14 cellular contexts compared by ENCODE assay signal in genomic region chr2:23594079-23594494, GRCh38.
A peak's percentile ranks its signal among the peaks of the same experiment; 100 is the strongest.
DNase-seq lines count a peak whose midpoint lies in the region; ATAC-seq and TF ChIP-seq lines count a peak whose summit lies in the region.
"Had no signal": no experiment of that assay in that cellular context is flagged by ENCODE, and none has a peak within 500 bp of the region (broad histone marks: within the 10 kb centered on the region; RNA-seq: fewer than 3 reads in every experiment).

No MANE protein-coding gene starts in this region.

- ATAC-seq in GM21515 (IDR thresholded peaks at IDR 0.05; ENCODE audit: unreplicated experiment) = no peak
- ATAC-seq: WTC11 had no signal

- POLR2A ChIA-PET in Caco-2 (lab: Charles Lee) = no interaction called here

- H3K4me1 ChIP-seq in left ventricle myocardium inferior (peaks cover 66% of the 10 kb centered on the region), stomach smooth muscle (ENCODE audit: control insufficient read depth, insufficient read depth, low read length) (peaks cover 78% of the 10 kb centered on the region), Caco-2 (no peaks in the 10 kb centered on the region)

- H3K27ac ChIP-seq in left ventricle myocardium inferior (replicated peaks) = peak overlapping the region; percentile 71
- H3K27ac ChIP-seq in stomach smooth muscle (ENCODE audit: low read length) = peak overlapping the region; percentile 88
- H3K27ac ChIP-seq: 22Rv1 had no signal

- peak; percentile 75 for DNase-seq in DMS53 (lab: John Stamatoyannopoulos, UW)
- no peak for DNase-seq in DMS53 treated with DMSO at 0.1 percent for 48 hours (lab: John Stamatoyannopoulos, UW; ENCODE audit: unreplicated experiment)
- DNase-seq in NCI-H510A (lab: John Stamatoyannopoulos, UW) = peak; percentile 58
- no peak for DNase-seq in left ventricle myocardium inferior
- DNase-seq in activated T-cell treated with anti-CD3 and anti-CD28 coated beads, Interleukin-2, amount 50 U/mL, for 1 hour = no peak
- DNase-seq in Caco-2 = no peak
- DNase-seq: activated T-cell treated with anti-CD3 and anti-CD28 coated beads for 4 hours; DMS79; MV-4-11; stimulated activated CD4-positive, alpha-beta T cell treated with anti-CD3 and anti-CD28 coated beads, Interleukin-15, amount 100 ng/mL, for 24 hours had no signal

- H3K27me3 ChIP-seq in left ventricle myocardium inferior (ENCODE audit: low read depth) (no peaks in the 10 kb centered on the region), stomach smooth muscle (ENCODE audit: control insufficient read depth in 1 of 2, insufficient read depth in 2 of 2, low read length in 2 of 2) (no peaks in the 10 kb centered on the region), Caco-2 (replicated peaks; ENCODE audit: control insufficient read depth, insufficient read depth, low read length) (no peaks in the 10 kb centered on the region; the same call in 1 of the 2 replicates)

- peaks cover 6% of the 10 kb centered on the region for H3K36me3 Mint-ChIP-seq in Caco-2 (ENCODE audit: insufficient read depth, unreplicated experiment)
- H3K36me3 Mint-ChIP-seq: WTC11 had no signal

- no peaks in the 10 kb centered on the region for H3K9me3 ChIP-seq in left ventricle myocardium inferior (replicated peaks)
- H3K9me3 ChIP-seq in stomach smooth muscle (ENCODE audit: control insufficient read depth in 2 of 2, low read length in 2 of 2) = no peaks in the 10 kb centered on the region
- no peaks in the 10 kb centered on the region for H3K9me3 ChIP-seq in Caco-2

- CTCF ChIA-PET in Caco-2 (lab: Charles Lee) = no interaction called here

- no peaks in the 10 kb centered on the region for H3K4me1 Mint-ChIP-seq in Caco-2 (ENCODE audit: low read depth, unreplicated experiment)

- H3K9ac ChIP-seq in stomach smooth muscle (ENCODE audit: low read length in 2 of 2) = peak overlapping the region; percentile 16 to 66

- H3K36me3 ChIP-seq in left ventricle myocardium inferior (no peaks in the 10 kb centered on the region), stomach smooth muscle (ENCODE audit: control insufficient read depth in 2 of 2, insufficient read depth in 2 of 2, low read length in 2 of 2) (no peaks in the 10 kb centered on the region), Caco-2 (ENCODE audit: control insufficient read depth, insufficient read depth, low read length) (no peaks in the 10 kb centered on the region)

- TF ChIP-seq CTCF in left ventricle myocardium inferior (IDR thresholded peaks at IDR 0.05; ENCODE audit: borderline replicate concordance) (no peak), Caco-2 (IDR thresholded peaks at IDR 0.05; ENCODE audit: insufficient read depth in 1 of 2, low read depth in 1 of 2, low read length in 1 of 2, severe bottlenecking in 1 of 2, unreplicated experiment in 1 of 2) (no peak)

- H3K4me3 ChIP-seq in left ventricle myocardium inferior (no peak overlapping the region), stomach smooth muscle (ENCODE audit: low read length in 2 of 2) (peak overlapping the region in 1 of 2 donors; percentile 40), Caco-2 (ENCODE audit: low read depth, low read length) (no peak overlapping the region)

- peaks cover 9% of the 10 kb centered on the region for H3K27me3 Mint-ChIP-seq in Caco-2 (ENCODE audit: insufficient read depth, unreplicated experiment)

- intact Hi-C loops in left ventricle myocardium inferior (cut with micrococcal nuclease) = no loop called here
- intact Hi-C loops in Caco-2 (cut with micrococcal nuclease; ENCODE audit: unreplicated experiment) = no loop called here

- H3K4me3 Mint-ChIP-seq in Caco-2 (ENCODE audit: unreplicated experiment) = no peak overlapping the region
- H3K4me3 Mint-ChIP-seq: WTC11 had no signal

- H3K27ac Mint-ChIP-seq in Caco-2 (ENCODE audit: unreplicated experiment) = no peak overlapping the region
- H3K27ac Mint-ChIP-seq: WTC11 had no signal

- no TSS peak for BruUV-seq in Caco-2 (replicated peaks; lab: Mats Ljungman, UMichigan)

- no peaks in the 10 kb centered on the region for H3K9me3 Mint-ChIP-seq in Caco-2 (ENCODE audit: unreplicated experiment)
- H3K9me3 Mint-ChIP-seq: WTC11 had no signal

Comparison
In these comparisons a context has a peak if more than half of its experiments do, and no peak if none do; other contexts are left out.
1. DNase-seq: peak in DMS53 (single experiment) and NCI-H510A (single experiment); none in DMS53 treated with DMSO at 0.1 percent for 48 hours (single experiment), left ventricle myocardium inferior (single experiment), activated T-cell treated with anti-CD3 and anti-CD28 coated beads, Interleukin-2, amount 50 U/mL, for 1 hour (single experiment) and Caco-2 (0 of 2).